14 cellular contexts compared by ENCODE assay signal in the genomic region with DNA sequence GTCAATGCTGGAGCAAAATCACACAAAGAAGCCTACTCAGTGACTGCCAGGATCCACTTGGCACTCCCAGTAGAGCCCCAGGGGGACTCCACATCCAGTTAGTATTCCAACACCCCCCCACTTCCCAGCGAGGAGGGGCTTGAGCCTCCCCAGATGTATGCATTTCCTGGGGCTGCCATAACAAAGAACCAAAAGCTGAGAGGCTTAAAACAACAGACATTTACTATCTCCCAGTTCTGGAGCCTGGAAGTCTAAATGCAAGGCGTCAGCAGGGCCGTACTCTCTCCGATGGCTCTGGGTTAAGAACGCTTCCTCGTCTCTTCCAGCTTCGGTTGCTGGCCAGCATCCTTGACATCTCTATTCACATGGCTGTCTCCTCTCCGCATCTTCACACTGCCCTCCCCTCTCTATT. TPM values are rescaled to one million over a fixed set of nuclear protein-coding genes. Genes with fewer than 3 reads are reported as not detected.
A peak's percentile ranks its signal among the peaks of the same experiment; 100 is the strongest.
DNase-seq lines count a peak whose midpoint lies in the region; TF ChIP-seq lines count a peak whose summit lies in the region.
"Had no signal": no experiment of that assay in that cellular context is flagged by ENCODE, and none has a peak within 500 bp of the region (broad histone marks: within the 10 kb centered on the region; RNA-seq: fewer than 3 reads in every experiment).

No MANE protein-coding gene starts in this region.

- H3K4me3 ChIP-seq in smooth muscle cell = no peak overlapping the region
- no peak overlapping the region for H3K4me3 ChIP-seq in effector memory CD4-positive, alpha-beta T cell (ENCODE audit: insufficient read depth, low read depth, low read length, poor library complexity, severe bottlenecking)
- H3K4me3 ChIP-seq: GM12878, testis had no signal

- no peaks in the 10 kb centered on the region for H3K27me3 ChIP-seq in smooth muscle cell (ENCODE audit: low read depth)
- no peaks in the 10 kb centered on the region for H3K27me3 ChIP-seq in effector memory CD4-positive, alpha-beta T cell (replicated peaks; ENCODE audit: control insufficient read depth, insufficient read depth, low read length, poor library complexity, severe bottlenecking)
- H3K27me3 ChIP-seq: testis had no signal

- H3F3A ChIP-seq in smooth muscle cell (ENCODE audit: low read depth) = peaks cover 14% of the 10 kb centered on the region

- no peak overlapping the region for H3K9ac ChIP-seq in smooth muscle cell (ENCODE audit: low read depth)

- peaks cover 8% of the 10 kb centered on the region for H3K4me1 ChIP-seq in smooth muscle cell (ENCODE audit: low read depth)
- H3K4me1 ChIP-seq in effector memory CD4-positive, alpha-beta T cell (ENCODE audit: control insufficient read depth, insufficient read depth, low read length, poor library complexity, severe bottlenecking) = no peaks in the 10 kb centered on the region

- no peak overlapping the region for H3K4me2 ChIP-seq in smooth muscle cell

- no peak for TF ChIP-seq CTCF in smooth muscle cell (IDR thresholded peaks at IDR 0.05; ENCODE audit: borderline replicate concordance, insufficient read depth, poor library complexity, severe bottlenecking)

- H3K36me3 ChIP-seq in smooth muscle cell (ENCODE audit: low read depth) = no peaks in the 10 kb centered on the region
- no peaks in the 10 kb centered on the region for H3K36me3 ChIP-seq in effector memory CD4-positive, alpha-beta T cell (ENCODE audit: control insufficient read depth, insufficient read depth, low read length)

- no peaks in the 10 kb centered on the region for H3K79me2 ChIP-seq in smooth muscle cell (ENCODE audit: low read depth)

- 19% methylated on average over 8 of the region's 8 CpGs for WGBS in smooth muscle cell (ENCODE audit: low lambda C conversion rate)

- H2AFZ ChIP-seq in smooth muscle cell (ENCODE audit: low read depth) = peak overlapping the region; percentile 41

- H4K20me1 ChIP-seq in smooth muscle cell (ENCODE audit: low read depth) = no peaks in the 10 kb centered on the region

- H3K9me3 ChIP-seq in smooth muscle cell (replicated peaks; ENCODE audit: low read depth) = no peaks in the 10 kb centered on the region
- no peaks in the 10 kb centered on the region for H3K9me3 ChIP-seq in effector memory CD4-positive, alpha-beta T cell (ENCODE audit: control insufficient read depth, low read length)
- H3K9me3 ChIP-seq: testis had no signal

- DNase-seq in NCI-H82 (lab: John Stamatoyannopoulos, UW) = peak; percentile 55
- no peak for DNase-seq in NCI-H82 treated with DMSO at 0.1 percent for 48 hours (lab: John Stamatoyannopoulos, UW; ENCODE audit: unreplicated experiment)
- DNase-seq in epidermal melanocyte (ENCODE audit: insufficient read length, low spot score) = peak; percentile 51
- DNase-seq in mesenteric fat pad (ENCODE audit: low spot score) = peak; percentile 28
- DNase-seq in smooth muscle cell (lab: John Stamatoyannopoulos, UW; ENCODE audit: unreplicated experiment) = no peak
- DNase-seq in NCI-H187 (lab: John Stamatoyannopoulos, UW) = no peak
- no peak for DNase-seq in effector memory CD4-positive, alpha-beta T cell
- DNase-seq in DMS53 (lab: John Stamatoyannopoulos, UW) = no peak
- DNase-seq: Kasumi-1, NCI-H510A treated with DMSO at 0.1 percent for 48 hours, OCI-M1, testis had no signal

- peak overlapping the region; percentile 22 for H3K27ac ChIP-seq in smooth muscle cell (ENCODE audit: low read depth)
- H3K27ac ChIP-seq in effector memory CD4-positive, alpha-beta T cell (ENCODE audit: insufficient read depth, low read length, poor library complexity, severe bottlenecking) = no peak overlapping the region
- H3K27ac ChIP-seq: testis had no signal

RNA-seq across cellular contexts. Expression of a gene that starts 23.0 kb away (rescaled TPM):
- total RNA-seq in mesenteric fat pad (50.9 TPM), smooth muscle cell (87.2 and 111 TPM in 2 replicates)
- 21.5 and 25.8 TPM in 2 replicates for polyA plus RNA-seq in smooth muscle cell

RNA-seq across cellular contexts. Expression of a gene that starts 57.7 kb away (rescaled TPM):
- 3.2 TPM for total RNA-seq in mesenteric fat pad
- 15.6 and 16.3 TPM in 2 replicates for total RNA-seq in smooth muscle cell
- polyA plus RNA-seq in smooth muscle cell = 18.8 and 20.4 TPM in 2 replicates
- polyA plus RNA-seq: CD14-positive monocyte had no signal

Comparison
In these comparisons a context has a peak if more than half of its experiments do, and no peak if none do; other contexts are left out.
1. DNase-seq: peak in NCI-H82 (single experiment), epidermal melanocyte (single experiment) and mesenteric fat pad (single experiment); none in NCI-H82 treated with DMSO at 0.1 percent for 48 hours (single experiment), smooth muscle cell (single experiment), NCI-H187 (0 of 2), effector memory CD4-positive, alpha-beta T cell (0 of 3) and DMS53 (single experiment).